Comparison of ENCODE assay signal across 1 cellular context in genomic region chr1:205528887-205529825, GRCh38.
TF ChIP-seq lines count a peak whose summit lies in the region.

No MANE protein-coding gene starts in this region.

TF ChIP-seq in K562, 482 proteins besides CTCF, POLR2A, EP300 and RAD21 (continued from another document):
- TF ChIP-seq MLX (CRISPR knock-in tag; conservative IDR thresholded peaks at IDR 0.05): no peak
- TF ChIP-seq LCOR (CRISPR knock-in tag; IDR thresholded peaks at IDR 0.05): 0 out of 2 replicates have a peak, but pooled peaks have one; percentile 49
- TF ChIP-seq SMARCA5 (IDR thresholded peaks at IDR 0.05): no peak
- peak; percentile 77; the same call in 1 of the 2 replicates for TF ChIP-seq XRCC5 (IDR thresholded peaks at IDR 0.05; ENCODE audit: low read depth, low read length)
- no peak for TF ChIP-seq ZNF347 (CRISPR knock-in tag; IDR thresholded peaks at IDR 0.05; ENCODE audit: low read depth)
